In genomic region chr17:43398724-43399595, GRCh38 we compare ENCODE assay signal across 8 cellular contexts. TPM values are rescaled to one million over a fixed set of nuclear protein-coding genes. Genes with fewer than 3 reads are reported as not detected.
A peak's percentile ranks its signal among the peaks of the same experiment; 100 is the strongest.
DNase-seq lines count a peak whose midpoint lies in the region; ATAC-seq and TF ChIP-seq lines count a peak whose summit lies in the region.

TSS of gene ARL4D (plus strand) at chr17:43398993. CDS start at chr17:43399733, 740 bp downstream.

- H3K4me3 Mint-ChIP-seq in activated naive CD8-positive, alpha-beta T cell: peak within 1 kb of the TSS; percentile 91

- peak within 1 kb of the TSS; percentile 98 for H3K4me2 ChIP-seq in osteoblast (ENCODE audit: insufficient read depth, low read length)

- H3K27me3 ChIP-seq in osteoblast (ENCODE audit: insufficient read depth, low read length): no peaks in the 10 kb centered on the region

- H3K27ac ChIP-seq in osteoblast (ENCODE audit: low read depth, low read length) (peak within 1 kb of the TSS; percentile 96), temporal lobe (ENCODE audit: low read depth, low read length) (peak within 1 kb of the TSS; percentile 51)

- H3K36me3 Mint-ChIP-seq in activated naive CD8-positive, alpha-beta T cell: no peaks in the 10 kb centered on the region

- in situ Hi-C loops in GM13977 (cut with MboI; ENCODE audit: low pct_unique_long_range_greater_than_20kb, low sequenced_read_pairs, unreplicated experiment): no loop called here

- peaks cover 36% of the 10 kb centered on the region for H3K4me1 Mint-ChIP-seq in activated naive CD8-positive, alpha-beta T cell (ENCODE audit: low read depth)

- DNase-seq in GM13977 (ENCODE audit: low spot score) (peak; percentile 81), MV-4-11 (lab: John Stamatoyannopoulos, UW) (peak; percentile 41), SKM-1 treated with dmso at 0.1 percent for 144 hours (lab: John Stamatoyannopoulos, UW; ENCODE audit: unreplicated experiment) (peak; percentile 59), glomerular visceral epithelial cell (ENCODE audit: extremely low spot score) (peak; percentile 77), osteoblast (ENCODE audit: insufficient read length, low spot score, missing footprints) (peak; percentile 93)

- peaks cover 5% of the 10 kb centered on the region for H3K36me3 ChIP-seq in osteoblast (ENCODE audit: insufficient read depth, low read length)

- peak within 1 kb of the TSS; percentile 96 for H2AFZ ChIP-seq in osteoblast (ENCODE audit: low read length)

- peak within 1 kb of the TSS; percentile 89 for H3K27ac Mint-ChIP-seq in activated naive CD8-positive, alpha-beta T cell

- H3K9me3 ChIP-seq in osteoblast (ENCODE audit: low read depth, low read length): no peaks in the 10 kb centered on the region

- H3K9me3 Mint-ChIP-seq in activated naive CD8-positive, alpha-beta T cell (ENCODE audit: low read depth): no peaks in the 10 kb centered on the region

- H3K79me2 ChIP-seq in osteoblast (ENCODE audit: insufficient read depth, low read length): peaks cover 41% of the 10 kb centered on the region

- TF ChIP-seq CTCF in GM13977 (IDR thresholded peaks at IDR 0.05; ENCODE audit: extremely low read depth, insufficient read depth, missing control alignments): no peak
- no peak for TF ChIP-seq CTCF in osteoblast (IDR thresholded peaks at IDR 0.05; ENCODE audit: extremely low read depth, low read depth, low read length)

- H4K20me1 ChIP-seq in osteoblast (ENCODE audit: insufficient read depth, low read length): peaks cover 7% of the 10 kb centered on the region

- no peaks in the 10 kb centered on the region for H3K27me3 Mint-ChIP-seq in activated naive CD8-positive, alpha-beta T cell

- H3K4me3 ChIP-seq in osteoblast (ENCODE audit: insufficient read depth, low read length): peak within 1 kb of the TSS; percentile 89

- no peak for ATAC-seq in GM21528 (IDR thresholded peaks at IDR 0.05; ENCODE audit: low FRiP score, unreplicated experiment)

- peaks cover 41% of the 10 kb centered on the region for H3K4me1 ChIP-seq in osteoblast (ENCODE audit: insufficient read depth, low read length)

RNA-seq across cellular contexts. Expression of gene ARL4D, which starts in this region (rescaled TPM):
- total RNA-seq in osteoblast (12.1 and 18.8 TPM in 2 replicates), temporal lobe (34.7 TPM)

Comparison
In these comparisons a context has a peak if more than half of its experiments do, and no peak if none do; other contexts are left out.
1. DNase-seq: peak in every context shown above with its lines; median percentile 93 in osteoblast; 81 in GM13977; 77 in glomerular visceral epithelial cell; 59 in SKM-1 treated with dmso at 0.1 percent for 144 hours; 41 in MV-4-11.